ENCODE assay signal across 23 cellular contexts in the genomic region with DNA sequence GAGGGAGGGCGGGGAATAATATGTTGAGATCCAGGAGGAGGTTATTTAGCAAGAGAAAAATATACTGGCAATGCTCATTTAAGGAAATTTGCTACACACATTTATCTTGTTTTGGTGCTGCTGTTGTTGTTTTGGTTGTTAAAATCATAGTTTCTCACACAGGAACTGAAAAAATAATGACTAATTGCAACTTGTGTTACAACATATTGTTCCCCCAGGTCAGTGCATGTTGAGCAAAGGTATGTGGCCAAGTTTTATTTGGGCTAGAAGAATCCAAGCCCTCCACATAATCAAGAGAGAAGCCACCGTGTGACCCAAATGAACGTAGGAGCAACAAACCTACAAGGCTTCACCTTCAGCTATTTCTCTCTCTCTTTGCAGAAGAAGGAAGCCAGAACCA.
A peak's percentile ranks its signal among the peaks of the same experiment; 100 is the strongest.
DNase-seq lines count a peak whose midpoint lies in the region; ATAC-seq, FAIRE-seq and TF ChIP-seq lines count a peak whose summit lies in the region.
"Had no signal": no experiment of that assay in that cellular context is flagged by ENCODE, and none has a peak within 500 bp of the region (broad histone marks: within the 10 kb centered on the region; RNA-seq: fewer than 3 reads in every experiment).

No MANE protein-coding gene starts in this region.

- H3K4me1 ChIP-seq in breast epithelium (no peaks in the 10 kb centered on the region), keratinocyte (ENCODE audit: control insufficient read depth, extremely low read depth, insufficient read depth, low read length) (peaks cover 23% of the 10 kb centered on the region), uterus (no peaks in the 10 kb centered on the region)

- H3K4me2 ChIP-seq in keratinocyte (ENCODE audit: control insufficient read depth, extremely low read depth, insufficient read depth, low read depth, low read length): peak overlapping the region; percentile 17

- H3K27me3 ChIP-seq in breast epithelium (no peaks in the 10 kb centered on the region), keratinocyte (ENCODE audit: control insufficient read depth, extremely low read depth, insufficient read depth, low read length) (no peaks in the 10 kb centered on the region), uterus (no peaks in the 10 kb centered on the region)
- H3K27me3 ChIP-seq: heart left ventricle, neutrophil had no signal

- TF ChIP-seq CTCF in breast epithelium (IDR thresholded peaks at IDR 0.05) (no peak), keratinocyte (optimal IDR thresholded peaks at IDR 0.05 in 1 of 3, IDR thresholded peaks at IDR 0.05 in 1 of 3, conservative IDR thresholded peaks at IDR 0.05 in 1 of 3; ENCODE audit: extremely low read depth in 1 of 3, insufficient read depth in 2 of 3, low read length in 3 of 3) (no peak), uterus (IDR thresholded peaks at IDR 0.05) (no peak), type B pancreatic cell (conservative IDR thresholded peaks at IDR 0.05) (no peak)

- no peak for ATAC-seq in activated CD8-positive, alpha-beta memory T cell treated with anti-CD3 and anti-CD28 coated beads, Interleukin-2, amount 10 ng/mL, durations not matched to agents 7 days and 5 days
- ATAC-seq in GM19023 (IDR thresholded peaks at IDR 0.05; ENCODE audit: unreplicated experiment): no peak
- ATAC-seq: HCT116, right cardiac atrium had no signal

- H2AFZ ChIP-seq in keratinocyte (ENCODE audit: control insufficient read depth, low read length): peak overlapping the region; percentile 25

- TF ChIP-seq POLR2A in breast epithelium (IDR thresholded peaks at IDR 0.05): no peak
- TF ChIP-seq POLR2A in uterus (IDR thresholded peaks at IDR 0.05): no peak

- no peak overlapping the region for H3K4me3 Mint-ChIP-seq in activated CD8-positive, alpha-beta memory T cell treated with anti-CD3 and anti-CD28 coated beads, Interleukin-2, amount 10 ng/mL, durations not matched to agents 7 days and 5 days
- H3K4me3 Mint-ChIP-seq in type B pancreatic cell: no peak overlapping the region
- H3K4me3 Mint-ChIP-seq: memory B cell had no signal

- dilution Hi-C loops in keratinocyte (cut with MboI; ENCODE audit: extremely low pct_ligation_motif_present, low sequenced_read_pairs): no loop called here

- CTCF ChIA-PET in activated CD8-positive, alpha-beta memory T cell treated with anti-CD3 and anti-CD28 coated beads, Interleukin-2, amount 10 ng/mL, durations not matched to agents 7 days and 5 days (lab: Charles Lee): no interaction called here

- no peaks in the 10 kb centered on the region for H3K9me3 Mint-ChIP-seq in activated CD8-positive, alpha-beta memory T cell treated with anti-CD3 and anti-CD28 coated beads, Interleukin-2, amount 10 ng/mL, durations not matched to agents 7 days and 5 days (ENCODE audit: low read depth)
- H3K9me3 Mint-ChIP-seq in type B pancreatic cell: peaks cover 4% of the 10 kb centered on the region
- H3K9me3 Mint-ChIP-seq: memory B cell had no signal

- H3K36me3 Mint-ChIP-seq in activated CD8-positive, alpha-beta memory T cell treated with anti-CD3 and anti-CD28 coated beads, Interleukin-2, amount 10 ng/mL, durations not matched to agents 7 days and 5 days: no peaks in the 10 kb centered on the region
- H3K36me3 Mint-ChIP-seq in type B pancreatic cell: no peaks in the 10 kb centered on the region
- H3K36me3 Mint-ChIP-seq: CD4-positive, alpha-beta memory T cell; memory B cell had no signal

- peaks cover 15% of the 10 kb centered on the region for H3K4me1 Mint-ChIP-seq in activated CD8-positive, alpha-beta memory T cell treated with anti-CD3 and anti-CD28 coated beads, Interleukin-2, amount 10 ng/mL, durations not matched to agents 7 days and 5 days
- peaks cover 42% of the 10 kb centered on the region for H3K4me1 Mint-ChIP-seq in type B pancreatic cell (ENCODE audit: unreplicated experiment)
- H3K4me1 Mint-ChIP-seq: memory B cell had no signal

- FAIRE-seq in keratinocyte (lab: Jason Lieb, UNC): peak; percentile 34
- FAIRE-seq: A204.1 had no signal

- peak overlapping the region; percentile 65 to 84 for H3K27ac ChIP-seq in breast epithelium
- H3K27ac ChIP-seq in keratinocyte (ENCODE audit: control insufficient read depth, insufficient read depth, low read length): peak overlapping the region; percentile 16
- H3K27ac ChIP-seq in uterus: peak overlapping the region; percentile 39 to 47
- H3K27ac ChIP-seq: neutrophil had no signal

- H3K79me2 ChIP-seq in keratinocyte (ENCODE audit: control insufficient read depth, insufficient read depth, low read length): no peaks in the 10 kb centered on the region

- intact Hi-C loops in breast epithelium (cut with DNase I; ENCODE audit: low total_unique reads) (no loop called here), uterus (cut with DNase I; ENCODE audit: low total_unique reads) (no loop called here)

- peaks cover under 1% of the 10 kb centered on the region for H3K27me3 Mint-ChIP-seq in activated CD8-positive, alpha-beta memory T cell treated with anti-CD3 and anti-CD28 coated beads, Interleukin-2, amount 10 ng/mL, durations not matched to agents 7 days and 5 days
- peaks cover 9% of the 10 kb centered on the region for H3K27me3 Mint-ChIP-seq in type B pancreatic cell
- H3K27me3 Mint-ChIP-seq: memory B cell had no signal

- H3K9me1 ChIP-seq in keratinocyte (ENCODE audit: control insufficient read depth, extremely low read depth, insufficient read depth, low read length): no peaks in the 10 kb centered on the region

- H3K4me3 ChIP-seq in breast epithelium (no peak overlapping the region), keratinocyte (ENCODE audit: control insufficient read depth in 2 of 3, extremely low read depth in 1 of 3, insufficient read depth in 2 of 3, low read depth in 1 of 3, low read length in 3 of 3) (no peak overlapping the region), uterus (no peak overlapping the region)
- H3K4me3 ChIP-seq: heart left ventricle had no signal

- H4K20me1 ChIP-seq in keratinocyte (ENCODE audit: control insufficient read depth, extremely low read depth, insufficient read depth, low read length): no peaks in the 10 kb centered on the region

- H3K9me3 ChIP-seq in breast epithelium (no peaks in the 10 kb centered on the region), keratinocyte (ENCODE audit: control insufficient read depth, low read depth, low read length) (no peaks in the 10 kb centered on the region), uterus (no peaks in the 10 kb centered on the region)
- H3K9me3 ChIP-seq: heart left ventricle, neutrophil had no signal

- no peak for DNase-seq in activated CD8-positive, alpha-beta memory T cell treated with anti-CD3 and anti-CD28 coated beads, Interleukin-2, amount 10 ng/mL, durations not matched to agents 7 days and 5 days
- no peak for DNase-seq in activated CD8-positive, alpha-beta memory T cell treated with anti-CD3 and anti-CD28 coated beads, Interleukin-2, amount 50 U/mL, for 48 hours
- no peak for DNase-seq in breast epithelium (ENCODE audit: low spot score in 2 of 2)
- no peak for DNase-seq in keratinocyte (ENCODE audit: low read depth, low spot score)
- DNase-seq in uterus: no peak
- DNase-seq in DMS79 treated with DMSO at 0.1 percent for 48 hours (lab: John Stamatoyannopoulos, UW): no peak
- no peak for DNase-seq in type B pancreatic cell (ENCODE audit: extremely low spot score, unreplicated experiment)
- DNase-seq: activated gamma-delta T cell; DMS79; heart left ventricle; islet precursor cell; Karpas-422; NCI-H1105; NCI-H2171 treated with DMSO at 0.1 percent for 48 hours; NCI-H82; right cardiac atrium; stimulated activated CD4-positive, alpha-beta T cell treated with anti-CD3 and anti-CD28 coated beads, Interleukin-1b, Interleukin-23, amount 100 ng/mL, for 48 hours had no signal

- H3K9ac ChIP-seq in keratinocyte (ENCODE audit: control insufficient read depth, extremely low read depth, insufficient read depth, low read length): no peak overlapping the region

- H3K36me3 ChIP-seq in breast epithelium (no peaks in the 10 kb centered on the region), keratinocyte (ENCODE audit: control insufficient read depth in 2 of 2, extremely low read depth in 1 of 2, insufficient read depth in 2 of 2, low read length in 2 of 2) (no peaks in the 10 kb centered on the region), uterus (no peaks in the 10 kb centered on the region)
- H3K36me3 ChIP-seq: heart left ventricle, neutrophil had no signal

- H3K27ac Mint-ChIP-seq in activated CD8-positive, alpha-beta memory T cell treated with anti-CD3 and anti-CD28 coated beads, Interleukin-2, amount 10 ng/mL, durations not matched to agents 7 days and 5 days: peak overlapping the region; percentile 14
- H3K27ac Mint-ChIP-seq in type B pancreatic cell: no peak overlapping the region
- H3K27ac Mint-ChIP-seq: memory B cell had no signal

Comparison
In these comparisons a context has a peak if more than half of its experiments do, and no peak if none do; other contexts are left out.
1. H3K27ac ChIP-seq: peak in every context shown above with its lines; median percentile 74 in breast epithelium; 43 in uterus; 16 in keratinocyte.